ENCODE assay signal across 16 cellular contexts in the genomic region with DNA sequence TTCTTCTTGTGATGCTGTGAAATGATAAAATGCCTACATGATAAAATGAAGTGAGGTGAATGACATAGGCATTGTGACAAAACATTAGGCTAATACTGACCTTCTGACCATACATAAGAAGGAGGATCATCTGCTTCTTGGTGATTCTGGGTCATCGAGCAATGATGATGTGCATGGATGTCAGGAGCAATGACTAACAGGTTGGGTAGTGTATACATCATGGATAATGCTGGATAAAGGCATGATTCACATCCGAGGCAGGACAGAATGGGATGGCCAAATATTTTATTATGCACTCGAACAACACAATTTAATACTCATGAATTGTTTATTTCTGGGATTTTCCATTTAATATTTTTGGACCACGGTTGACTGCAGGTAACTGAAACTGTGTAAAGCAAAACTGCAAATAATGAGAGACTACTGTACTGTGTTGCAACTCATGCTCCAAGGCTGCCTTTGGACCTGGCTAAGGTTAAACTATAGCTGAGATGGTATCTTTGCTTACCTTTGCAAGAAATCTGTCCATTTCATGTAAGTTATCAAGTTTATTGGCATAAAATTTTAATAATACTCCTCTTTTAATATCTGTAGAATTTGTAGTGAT. TPM values are rescaled to one million over a fixed set of nuclear protein-coding genes. Genes with fewer than 3 reads are reported as not detected.
"Had no signal": no experiment of that assay in that cellular context is flagged by ENCODE, and none has a peak within 500 bp of the region (broad histone marks: within the 10 kb centered on the region; RNA-seq: fewer than 3 reads in every experiment).

No MANE protein-coding gene starts in this region.

- H3K27ac ChIP-seq: epithelial cell of prostate, psoas muscle had no signal

- H3K9me3 ChIP-seq: psoas muscle had no signal

- DNase-seq: activated CD4-positive, alpha-beta T cell treated with anti-CD3 and anti-CD28 coated beads, Interleukin-2, amount 10 ng/mL, durations not matched to agents 7 days and 5 days; activated CD4-positive, CD25-positive, alpha-beta regulatory T cell; activated naive CD4-positive, alpha-beta T cell treated with anti-CD3 and anti-CD28 coated beads for 36 hours; activated T-cell treated with anti-CD3 and anti-CD28 coated beads for 4 hours; effector memory CD4-positive, alpha-beta T cell; glutamatergic neuron; nephron progenitor cell; psoas muscle; stimulated activated CD4-positive, alpha-beta T cell treated with anti-CD3 and anti-CD28 coated beads, Interleukin-12 subunit alpha, Interleukin-12 subunit beta, amount 100 ng/mL, for 4 hours; stimulated activated naive CD4-positive, alpha-beta T cell; substantia nigra; trophoblast cell had no signal

- H3K4me3 ChIP-seq: psoas muscle had no signal

RNA-seq across cellular contexts. Expression of a gene that starts 7.6 kb away (rescaled TPM):
- total RNA-seq: activated CD4-positive, alpha-beta T cell treated with anti-CD3 and anti-CD28 coated beads, Interleukin-2, amount 10 ng/mL, durations not matched to agents 7 days and 5 days; activated CD8-positive, alpha-beta memory T cell treated with anti-CD3 and anti-CD28 coated beads for 36 hours; activated naive CD4-positive, alpha-beta T cell treated with anti-CD3 and anti-CD28 coated beads for 36 hours; activated T-helper 17 cell treated with anti-CD3 and anti-CD28 coated beads, Interleukin-2, amount 50 U/mL, for 72 hours; T-helper 2 cell treated with Interferon-gamma antibody and Interleukin-4, amounts not matched to agents 100 ng/mL and 5 ng/mL, for 36 hours had no signal

RNA-seq across cellular contexts. Expression of a gene that starts 17.7 kb away (rescaled TPM):
- total RNA-seq: activated CD4-positive, alpha-beta T cell treated with anti-CD3 and anti-CD28 coated beads, Interleukin-2, amount 10 ng/mL, durations not matched to agents 7 days and 5 days; activated CD8-positive, alpha-beta memory T cell treated with anti-CD3 and anti-CD28 coated beads for 36 hours; T-helper 2 cell treated with Interferon-gamma antibody and Interleukin-4, amounts not matched to agents 100 ng/mL and 5 ng/mL, for 36 hours had no signal
